In genomic region chr5:94969174-94969573, GRCh38 we compare ENCODE assay signal across 8 cellular contexts.
DNase-seq lines count a peak whose midpoint lies in the region; ATAC-seq, FAIRE-seq and TF ChIP-seq lines count a peak whose summit lies in the region.

No MANE protein-coding gene starts in this region.

- no peak; the same call in 2 of the 3 replicates for TF ChIP-seq CTCF in A549 (IDR thresholded peaks at IDR 0.05)

- TF ChIP-seq POLR2A in A549 (IDR thresholded peaks at IDR 0.05; ENCODE audit: low read length): no peak

- TF ChIP-seq EP300 in A549 (IDR thresholded peaks at IDR 0.05): no peak

- 11% methylated on average over 3 of the region's 3 CpGs for WGBS in A549 (ENCODE audit: missing lambda C conversion rate)

- no peak overlapping the region for H3K27ac ChIP-seq in A549

- TF ChIP-seq RAD21 in A549 (conservative IDR thresholded peaks at IDR 0.05 in 1 of 2, IDR thresholded peaks at IDR 0.05 in 1 of 2): peak; percentile 45 to 49; a peak in 4 of 5 replicates

- no peaks in the 10 kb centered on the region for H3K4me1 ChIP-seq in A549

- CTCF ChIA-PET in A549 (lab: Yijun Ruan, JAX): interaction anchor here (0.6 to 5.7 kb wide), 11 partner anchors 10 to 315 kb away, joined by 3 to 68 read pairs (median 4); partner anchors contain the start of gene MCTP1

- H3K4me2 ChIP-seq in A549: no peak overlapping the region

- DNase-seq in A549 (ENCODE audit: low read depth in 1 of 2, low spot score in 1 of 2) (peak in 1 of 2 experiments; percentile 41), MV-4-11 (lab: John Stamatoyannopoulos, UW) (peak; percentile 15), cerebellar cortex (ENCODE audit: low spot score) (peak; percentile 53), NCI-H2171 (lab: John Stamatoyannopoulos, UW) (no peak), posterior vena cava (ENCODE audit: low spot score) (no peak), retina (no peak)

- no peaks in the 10 kb centered on the region for H3K9me3 ChIP-seq in A549

- POLR2A ChIA-PET in A549 (lab: Yijun Ruan, JAX): no interaction called here

- ATAC-seq in A549 (peak; percentile 72 to 79; a peak in 4 of 6 replicates), GM19043 (IDR thresholded peaks at IDR 0.05; ENCODE audit: low read depth, unreplicated experiment) (peak; percentile 67), HG03521 (IDR thresholded peaks at IDR 0.05; ENCODE audit: unreplicated experiment) (no peak)

- intact Hi-C loops in posterior vena cava (cut with DNase I): no loop called here

- no peak overlapping the region for H3K4me3 ChIP-seq in A549

- FAIRE-seq in A549 (lab: Jason Lieb, UNC): peak; percentile 67

TF ChIP-seq in A549, 52 proteins besides CTCF, POLR2A, EP300 and RAD21:
- TF ChIP-seq TP53 (CRISPR knock-in tag; IDR thresholded peaks at IDR 0.05): no peak
- TF ChIP-seq HDAC2 (IDR thresholded peaks at IDR 0.05): no peak
- TF ChIP-seq NR3C1 (IDR thresholded peaks at IDR 0.05): no peak
- TF ChIP-seq JUN (IDR thresholded peaks at IDR 0.05): no peak
- TF ChIP-seq BHLHE40 (IDR thresholded peaks at IDR 0.05; ENCODE audit: low read depth, low read length): no peak
- no peak for TF ChIP-seq CEBPB (IDR thresholded peaks at IDR 0.05)
- no peak for TF ChIP-seq ZNF302 (CRISPR knock-in tag; IDR thresholded peaks at IDR 0.05)
- TF ChIP-seq BCL3 (IDR thresholded peaks at IDR 0.05): no peak
- TF ChIP-seq FOSL2 (IDR thresholded peaks at IDR 0.05): no peak
- no peak for TF ChIP-seq FOSL2 (CRISPR knock-in tag; IDR thresholded peaks at IDR 0.05)
- no peak for TF ChIP-seq FOSB (CRISPR knock-in tag; IDR thresholded peaks at IDR 0.05)
- no peak for TF ChIP-seq HOXB13 (CRISPR knock-in tag; IDR thresholded peaks at IDR 0.05; ENCODE audit: low read depth)
- TF ChIP-seq PBX3 (IDR thresholded peaks at IDR 0.05): no peak
- TF ChIP-seq MAX (IDR thresholded peaks at IDR 0.05): no peak
- TF ChIP-seq RFX5 (IDR thresholded peaks at IDR 0.05): no peak
- no peak for TF ChIP-seq CBX8 (IDR thresholded peaks at IDR 0.05)
- no peak for TF ChIP-seq ELK1 (IDR thresholded peaks at IDR 0.05; ENCODE audit: low read depth, low read length)

Comparison
In these comparisons a context has a peak if more than half of its experiments do, and no peak if none do; other contexts are left out.
1. DNase-seq: peak in MV-4-11 (single experiment) and cerebellar cortex (single experiment); none in NCI-H2171 (single experiment), posterior vena cava (single experiment) and retina (single experiment).